In the genomic region with DNA sequence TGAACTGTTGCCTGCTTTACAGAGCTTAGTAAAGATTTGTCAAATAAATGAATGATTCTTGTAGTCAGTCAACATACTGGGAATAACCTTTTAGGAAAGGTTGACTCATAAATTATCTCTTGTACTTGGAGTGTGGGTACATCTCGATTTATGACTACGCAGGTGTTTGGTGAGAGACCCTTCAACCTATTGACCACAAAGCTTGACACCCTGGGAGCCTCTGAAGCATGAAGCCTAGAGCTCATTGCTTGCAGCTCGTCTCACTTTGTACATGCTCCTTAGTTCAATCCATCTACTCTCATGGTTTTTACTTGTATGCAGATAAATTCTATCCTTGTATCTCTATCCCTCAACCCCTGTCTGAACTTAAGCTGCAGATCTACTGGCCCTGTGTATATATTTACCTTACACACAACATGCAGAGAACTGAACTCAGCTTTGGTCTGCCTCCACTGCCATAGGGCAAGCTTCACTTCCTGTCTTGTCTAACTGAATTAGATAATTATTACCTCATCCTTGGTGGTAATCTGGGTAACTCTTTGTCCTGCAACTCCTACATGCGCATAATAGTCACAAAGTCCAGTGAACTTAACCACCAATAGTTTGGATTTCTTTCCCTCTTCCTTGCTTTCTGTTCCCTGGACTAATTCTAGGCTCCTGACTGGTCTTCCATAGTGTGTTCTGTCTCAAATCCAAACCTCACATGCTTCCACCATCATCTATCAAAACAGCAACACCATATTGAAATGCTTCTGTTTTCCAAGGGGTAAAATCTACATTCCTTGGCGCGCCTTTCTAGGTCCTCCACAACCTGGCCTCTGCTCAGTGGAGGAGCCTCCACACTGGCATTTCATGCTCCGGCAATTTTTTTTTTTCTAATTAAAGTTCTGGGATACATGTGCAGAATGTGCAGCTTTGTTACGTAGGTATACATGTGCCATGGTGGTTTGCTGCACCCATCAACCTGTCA, we compare ENCODE assay signal across 23 cellular contexts. TPM values are rescaled to one million over a fixed set of nuclear protein-coding genes. Genes with fewer than 3 reads are reported as not detected.
DNase-seq lines count a peak whose midpoint lies in the region; ATAC-seq, FAIRE-seq and TF ChIP-seq lines count a peak whose summit lies in the region.
"Had no signal": no experiment of that assay in that cellular context is flagged by ENCODE, and none has a peak within 500 bp of the region (broad histone marks: within the 10 kb centered on the region; RNA-seq: fewer than 3 reads in every experiment).

No MANE protein-coding gene starts in this region.

- no peaks in the 10 kb centered on the region for H3K36me3 ChIP-seq in Loucy (ENCODE audit: insufficient read depth, low read length)
- no peaks in the 10 kb centered on the region for H3K36me3 ChIP-seq in keratinocyte (ENCODE audit: control insufficient read depth in 2 of 2, extremely low read depth in 1 of 2, insufficient read depth in 2 of 2, low read length in 2 of 2)
- no peaks in the 10 kb centered on the region for H3K36me3 ChIP-seq in small intestine (ENCODE audit: control insufficient read depth in 2 of 2, insufficient read depth in 2 of 2, low read length in 2 of 2)
- H3K36me3 ChIP-seq: ascending aorta, ovary had no signal

- H3K27me3 ChIP-seq in Loucy (ENCODE audit: insufficient read depth, low read length, poor library complexity, severe bottlenecking) (no peaks in the 10 kb centered on the region), keratinocyte (ENCODE audit: control insufficient read depth, extremely low read depth, insufficient read depth, low read length) (no peaks in the 10 kb centered on the region), small intestine (ENCODE audit: control insufficient read depth in 2 of 2, insufficient read depth in 2 of 2, low read length in 2 of 2) (no peaks in the 10 kb centered on the region)
- H3K27me3 ChIP-seq: ascending aorta, ovary had no signal

- dilution Hi-C loops in keratinocyte (cut with MboI; ENCODE audit: extremely low pct_ligation_motif_present, low sequenced_read_pairs): no loop called here

- WGBS in small intestine, 3 donors: 70 to 81% (median 71%) methylated on average over 8 of the region's 8 CpGs

- H3K4me3 ChIP-seq in Loucy (ENCODE audit: low read length, poor library complexity, severe bottlenecking): no peak overlapping the region
- H3K4me3 ChIP-seq in keratinocyte (ENCODE audit: control insufficient read depth in 2 of 3, extremely low read depth in 1 of 3, insufficient read depth in 2 of 3, low read depth in 1 of 3, low read length in 3 of 3): no peak overlapping the region
- H3K4me3 ChIP-seq in small intestine (ENCODE audit: low read depth in 1 of 2, low read length in 2 of 2): no peak overlapping the region
- H3K4me3 ChIP-seq: ascending aorta, ovary had no signal

- no peaks in the 10 kb centered on the region for H3K9me3 ChIP-seq in Loucy (ENCODE audit: insufficient read depth, low read depth, low read length)
- no peaks in the 10 kb centered on the region for H3K9me3 ChIP-seq in keratinocyte (ENCODE audit: control insufficient read depth, low read depth, low read length)
- H3K9me3 ChIP-seq in small intestine (ENCODE audit: control insufficient read depth, low read depth): no peaks in the 10 kb centered on the region
- H3K9me3 ChIP-seq: ascending aorta, ovary had no signal

- H4K20me1 ChIP-seq in Loucy (ENCODE audit: insufficient read depth, low read length, poor library complexity, severe bottlenecking) (no peaks in the 10 kb centered on the region), keratinocyte (ENCODE audit: control insufficient read depth, extremely low read depth, insufficient read depth, low read length) (no peaks in the 10 kb centered on the region)

- peak; percentile 79 for ATAC-seq in GM19463 (IDR thresholded peaks at IDR 0.05; ENCODE audit: unreplicated experiment)
- ATAC-seq: PC-3 had no signal

- H2AFZ ChIP-seq in Loucy (ENCODE audit: low read length): peak overlapping the region; percentile 61
- no peak overlapping the region for H2AFZ ChIP-seq in keratinocyte (ENCODE audit: control insufficient read depth, low read length)

- FAIRE-seq in keratinocyte (lab: Jason Lieb, UNC) (peak; percentile 64), small intestine (lab: Jason Lieb, UNC) (no peak)
- FAIRE-seq: D721Med, G401.6, GM12891 had no signal

- no peaks in the 10 kb centered on the region for H3K79me2 ChIP-seq in Loucy (ENCODE audit: insufficient read depth, low read length)
- no peaks in the 10 kb centered on the region for H3K79me2 ChIP-seq in keratinocyte (ENCODE audit: control insufficient read depth, insufficient read depth, low read length)

- no peak for TF ChIP-seq CTCF in Loucy (conservative IDR thresholded peaks at IDR 0.05; ENCODE audit: low read length)
- TF ChIP-seq CTCF in keratinocyte (optimal IDR thresholded peaks at IDR 0.05 in 1 of 3, IDR thresholded peaks at IDR 0.05 in 1 of 3, conservative IDR thresholded peaks at IDR 0.05 in 1 of 3; ENCODE audit: extremely low read depth in 1 of 3, insufficient read depth in 2 of 3, low read length in 3 of 3): no peak

- H3K9ac ChIP-seq in Loucy (ENCODE audit: low read depth, low read length, poor library complexity, severe bottlenecking) (no peak overlapping the region), keratinocyte (ENCODE audit: control insufficient read depth, extremely low read depth, insufficient read depth, low read length) (no peak overlapping the region)

- no peaks in the 10 kb centered on the region for H3F3A ChIP-seq in Loucy (ENCODE audit: low read depth)

- H3K9me2 ChIP-seq in Loucy (replicated peaks; ENCODE audit: low read depth, low read length): no peaks in the 10 kb centered on the region

- H3K4me1 ChIP-seq in Loucy (ENCODE audit: insufficient read depth, low read length, poor library complexity, severe bottlenecking) (peaks cover 6% of the 10 kb centered on the region), keratinocyte (ENCODE audit: control insufficient read depth, extremely low read depth, insufficient read depth, low read length) (no peaks in the 10 kb centered on the region), small intestine (ENCODE audit: control insufficient read depth in 2 of 2, insufficient read depth in 1 of 2, low read depth in 1 of 2, low read length in 1 of 2) (peaks cover 3 to 7% of the 10 kb centered on the region in 2 donors)
- H3K4me1 ChIP-seq: ascending aorta had no signal

- DNase-seq in keratinocyte (ENCODE audit: low read depth, low spot score) (no peak), small intestine (peak; percentile 92), LoVo (ENCODE audit: low spot score) (no peak), UCSD-AML1 (lab: John Stamatoyannopoulos, UW; ENCODE audit: unreplicated experiment) (no peak)
- no peak for DNase-seq in activated naive CD4-positive, alpha-beta T cell (lab: John Stamatoyannopoulos, UW)
- DNase-seq: activated CD4-positive, alpha-beta T cell treated with anti-CD3 and anti-CD28 coated beads for 4 hours; activated CD8-positive, alpha-beta memory T cell treated with anti-CD3 and anti-CD28 coated beads, Interleukin-2, amount 50 U/mL, for 48 hours; cerebellar nuclear complex; H7; islet precursor cell; NCI-H1694; NCI-H524 treated with DMSO at 0.1 percent for 48 hours; ovary; PC-3; stimulated activated CD4-positive, alpha-beta T cell treated with anti-CD3 and anti-CD28 coated beads, Interleukin-2, amount 100 ng/mL, for 48 hours; substantia nigra; T-helper 9 cell had no signal

- H3K27ac ChIP-seq in keratinocyte (ENCODE audit: control insufficient read depth, insufficient read depth, low read length): no peak overlapping the region
- H3K27ac ChIP-seq in small intestine (ENCODE audit: low read depth in 1 of 2, low read length in 1 of 2): peak overlapping the region; percentile 80 to 83
- H3K27ac ChIP-seq: ascending aorta, ovary had no signal

- no peak overlapping the region for H3K4me2 ChIP-seq in Loucy (ENCODE audit: low read depth, low read length, poor library complexity, severe bottlenecking)
- no peak overlapping the region for H3K4me2 ChIP-seq in keratinocyte (ENCODE audit: control insufficient read depth, extremely low read depth, insufficient read depth, low read depth, low read length)

- no peaks in the 10 kb centered on the region for H3K9me1 ChIP-seq in keratinocyte (ENCODE audit: control insufficient read depth, extremely low read depth, insufficient read depth, low read length)

RNA-seq across cellular contexts. Expression of a gene that starts 32.2 kb away (rescaled TPM):
- 329 to 470 TPM (median 330 TPM) in 3 replicates for polyA plus RNA-seq in keratinocyte
- 211 TPM for polyA plus RNA-seq in keratinocyte (2011; ENCODE audit: low read depth)
- 72.0 and 90.4 TPM in 2 replicates for polyA plus RNA-seq in keratinocyte (2011; cell fraction: cytosol; rRNA removed)
- polyA plus RNA-seq in keratinocyte (2011; cell fraction: nucleus; rRNA removed): 1,599 and 1,663 TPM in 2 replicates
- 206 and 254 TPM in 2 replicates for polyA plus RNA-seq in keratinocyte (2012; ENCODE audit: low replicate concordance)
- 2,564 to 2,839 TPM (median 2,810 TPM) in 3 replicates for polyA minus RNA-seq in keratinocyte
- polyA minus RNA-seq in keratinocyte (2011; cell fraction: cytosol; rRNA and poly(A)+ RNA removed): 488 TPM
- polyA minus RNA-seq in keratinocyte (2011; cell fraction: nucleus; rRNA and poly(A)+ RNA removed): 3,580 and 4,840 TPM in 2 replicates
- 10 to 100 TPM; 62.4 to 99.3 (median 67.8) TPM for polyA plus RNA-seq in small intestine
